Comparison of ENCODE assay signal across 15 cellular contexts in the genomic region with DNA sequence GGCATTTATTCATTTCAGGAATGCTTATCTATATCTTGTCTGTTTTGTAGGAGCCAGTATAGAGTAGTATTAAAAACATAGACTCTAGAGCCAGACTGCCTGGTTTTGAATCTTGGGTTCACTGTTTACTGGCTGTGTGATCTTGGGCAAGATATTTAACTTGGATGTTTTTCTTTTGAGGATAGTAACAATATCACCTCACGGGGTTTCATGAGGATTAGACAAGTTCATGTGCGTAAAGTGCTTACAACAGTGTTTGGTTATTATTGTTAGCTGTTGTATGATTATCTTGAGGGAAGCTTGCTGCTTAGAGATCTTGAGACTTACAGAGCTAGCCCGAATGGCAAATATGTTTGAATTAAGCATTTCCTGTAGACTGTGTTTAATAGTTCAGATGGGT. TPM values are rescaled to one million over a fixed set of nuclear protein-coding genes. Genes with fewer than 3 reads are reported as not detected.
DNase-seq lines count a peak whose midpoint lies in the region; ATAC-seq and TF ChIP-seq lines count a peak whose summit lies in the region.
"Had no signal": no experiment of that assay in that cellular context is flagged by ENCODE, and none has a peak within 500 bp of the region (broad histone marks: within the 10 kb centered on the region; RNA-seq: fewer than 3 reads in every experiment).

No MANE protein-coding gene starts in this region.

- peaks cover 84% of the 10 kb centered on the region for H3K79me2 ChIP-seq in osteoblast (ENCODE audit: insufficient read depth, low read length)

- H3K36me3 ChIP-seq in CD4-positive, CD25-positive, alpha-beta regulatory T cell (ENCODE audit: control insufficient read depth, insufficient read depth, low read length): peaks cover 43% of the 10 kb centered on the region
- H3K36me3 ChIP-seq in CD8-positive, alpha-beta memory T cell (ENCODE audit: insufficient read depth, low read length): peaks cover 24% of the 10 kb centered on the region
- peaks cover 22% of the 10 kb centered on the region for H3K36me3 ChIP-seq in osteoblast (ENCODE audit: insufficient read depth, low read length)

- DNase-seq in CD4-positive, CD25-positive, alpha-beta regulatory T cell: no peak
- no peak for DNase-seq in CD8-positive, alpha-beta memory T cell
- no peak for DNase-seq in activated T-helper 2 cell treated with anti-CD3 and anti-CD28 coated beads, Interferon-gamma antibody, Interleukin-2, Interleukin-4, amounts not matched to agents 10 μg/mL and 5 μg/mL and 100 μg/mL, durations not matched to agents 14 hours and 24 hours and 36 hours (ENCODE audit: low spot score)
- no peak for DNase-seq in naive B cell
- DNase-seq in EL: no peak
- no peak for DNase-seq in nucleus accumbens (lab: John Stamatoyannopoulos, UW)
- no peak for DNase-seq in osteoblast (ENCODE audit: insufficient read length, low spot score, missing footprints)
- DNase-seq: activated CD4-positive, alpha-beta T cell treated with anti-CD3 and anti-CD28 coated beads, Interleukin-2, amount 50 U/mL, for 4 hours; aorta; COR-L47; effector memory CD4-positive, alpha-beta T cell; left ventricle myocardium superior; MG63; right lobe of liver; thyroid gland had no signal

- no peak for ATAC-seq in CD4-positive, CD25-positive, alpha-beta regulatory T cell (ENCODE audit: low read depth in 2 of 2)
- no peak for ATAC-seq in naive B cell (ENCODE audit: low read depth in 2 of 2)
- ATAC-seq: left ventricle myocardium superior, right lobe of liver had no signal

- no peak overlapping the region for H3K4me3 ChIP-seq in CD4-positive, CD25-positive, alpha-beta regulatory T cell (ENCODE audit: low read depth, low read length)
- no peak overlapping the region for H3K4me3 ChIP-seq in CD8-positive, alpha-beta memory T cell (ENCODE audit: low read length)
- no peak overlapping the region for H3K4me3 ChIP-seq in osteoblast (ENCODE audit: insufficient read depth, low read length)
- H3K4me3 ChIP-seq: MG63, right lobe of liver, thyroid gland had no signal

- H3K27ac Mint-ChIP-seq in CD4-positive, CD25-positive, alpha-beta regulatory T cell: peak overlapping the region; percentile 23 to 88 (median 56)
- peak overlapping the region; percentile 28 to 94 (median 80) for H3K27ac Mint-ChIP-seq in CD8-positive, alpha-beta memory T cell
- peak overlapping the region; percentile 67 for H3K27ac Mint-ChIP-seq in activated T-helper 2 cell treated with anti-CD3 and anti-CD28 coated beads, Interferon-gamma antibody, Interleukin-2, Interleukin-4, amounts not matched to agents 10 μg/mL and 5 μg/mL and 100 μg/mL, durations not matched to agents 14 hours and 24 hours and 36 hours
- peak overlapping the region in 4 of 6 donors; percentile 22 to 90 (median 40) for H3K27ac Mint-ChIP-seq in naive B cell

- CTCF ChIA-PET in CD8-positive, alpha-beta memory T cell (lab: Charles Lee): no interaction called here

- no peak for TF ChIP-seq CTCF in osteoblast (IDR thresholded peaks at IDR 0.05; ENCODE audit: extremely low read depth, low read depth, low read length)

- no peaks in the 10 kb centered on the region for H3K9me3 ChIP-seq in CD4-positive, CD25-positive, alpha-beta regulatory T cell (ENCODE audit: control insufficient read depth in 2 of 2, low read length in 2 of 2)
- H3K9me3 ChIP-seq in CD8-positive, alpha-beta memory T cell (ENCODE audit: low read length): no peaks in the 10 kb centered on the region
- no peaks in the 10 kb centered on the region for H3K9me3 ChIP-seq in osteoblast (ENCODE audit: low read depth, low read length)
- H3K9me3 ChIP-seq: MG63, right lobe of liver, thyroid gland had no signal

- H3K27ac ChIP-seq in CD4-positive, CD25-positive, alpha-beta regulatory T cell (ENCODE audit: insufficient read depth, low read length, poor library complexity, severe bottlenecking): peak overlapping the region; percentile 68
- H3K27ac ChIP-seq in CD8-positive, alpha-beta memory T cell (ENCODE audit: low read depth, low read length): no peak overlapping the region
- no peak overlapping the region for H3K27ac ChIP-seq in osteoblast (ENCODE audit: low read depth, low read length)
- H3K27ac ChIP-seq: right lobe of liver, thyroid gland had no signal

- H3K9me3 Mint-ChIP-seq in CD4-positive, CD25-positive, alpha-beta regulatory T cell: no peaks in the 10 kb centered on the region
- H3K9me3 Mint-ChIP-seq in CD8-positive, alpha-beta memory T cell: no peaks in the 10 kb centered on the region
- H3K9me3 Mint-ChIP-seq in activated T-helper 2 cell treated with anti-CD3 and anti-CD28 coated beads, Interferon-gamma antibody, Interleukin-2, Interleukin-4, amounts not matched to agents 10 μg/mL and 5 μg/mL and 100 μg/mL, durations not matched to agents 14 hours and 24 hours and 36 hours: no peaks in the 10 kb centered on the region
- H3K9me3 Mint-ChIP-seq in naive B cell: no peaks in the 10 kb centered on the region

- H3K4me3 Mint-ChIP-seq in CD4-positive, CD25-positive, alpha-beta regulatory T cell: peak overlapping the region in 1 of 4 donors; percentile 3
- H3K4me3 Mint-ChIP-seq in CD8-positive, alpha-beta memory T cell: no peak overlapping the region
- H3K4me3 Mint-ChIP-seq in activated T-helper 2 cell treated with anti-CD3 and anti-CD28 coated beads, Interferon-gamma antibody, Interleukin-2, Interleukin-4, amounts not matched to agents 10 μg/mL and 5 μg/mL and 100 μg/mL, durations not matched to agents 14 hours and 24 hours and 36 hours (ENCODE audit: low read depth): no peak overlapping the region
- no peak overlapping the region for H3K4me3 Mint-ChIP-seq in naive B cell

- POLR2A ChIA-PET in CD8-positive, alpha-beta memory T cell (lab: Charles Lee): no interaction called here

- H3K4me2 ChIP-seq in osteoblast (ENCODE audit: insufficient read depth, low read length): no peak overlapping the region

- intact Hi-C loops in activated T-helper 2 cell treated with anti-CD3 and anti-CD28 coated beads, Interferon-gamma antibody, Interleukin-2, Interleukin-4, amounts not matched to agents 10 μg/mL and 5 μg/mL and 100 μg/mL, durations not matched to agents 14 hours and 24 hours and 36 hours (cut with micrococcal nuclease): no loop called here

- no peaks in the 10 kb centered on the region for H3K27me3 Mint-ChIP-seq in CD4-positive, CD25-positive, alpha-beta regulatory T cell
- H3K27me3 Mint-ChIP-seq in CD8-positive, alpha-beta memory T cell: no peaks in the 10 kb centered on the region
- no peaks in the 10 kb centered on the region for H3K27me3 Mint-ChIP-seq in activated T-helper 2 cell treated with anti-CD3 and anti-CD28 coated beads, Interferon-gamma antibody, Interleukin-2, Interleukin-4, amounts not matched to agents 10 μg/mL and 5 μg/mL and 100 μg/mL, durations not matched to agents 14 hours and 24 hours and 36 hours (ENCODE audit: low read depth)
- no peaks in the 10 kb centered on the region for H3K27me3 Mint-ChIP-seq in naive B cell

- peaks cover 30 to 92% (median 64%) of the 10 kb centered on the region in 4 donors for H3K4me1 Mint-ChIP-seq in CD4-positive, CD25-positive, alpha-beta regulatory T cell
- H3K4me1 Mint-ChIP-seq in CD8-positive, alpha-beta memory T cell: peaks cover 69 to 93% (median 91%) of the 10 kb centered on the region in 3 donors
- H3K4me1 Mint-ChIP-seq in activated T-helper 2 cell treated with anti-CD3 and anti-CD28 coated beads, Interferon-gamma antibody, Interleukin-2, Interleukin-4, amounts not matched to agents 10 μg/mL and 5 μg/mL and 100 μg/mL, durations not matched to agents 14 hours and 24 hours and 36 hours (ENCODE audit: low read depth): peaks cover 55% of the 10 kb centered on the region
- peaks cover 59 to 68% (median 61%) of the 10 kb centered on the region in 3 donors for H3K4me1 Mint-ChIP-seq in naive B cell

- H3K4me1 ChIP-seq in CD4-positive, CD25-positive, alpha-beta regulatory T cell (ENCODE audit: control insufficient read depth, insufficient read depth, low read length, poor library complexity, severe bottlenecking): peaks cover 52% of the 10 kb centered on the region
- peaks cover 55% of the 10 kb centered on the region for H3K4me1 ChIP-seq in CD8-positive, alpha-beta memory T cell (ENCODE audit: insufficient read depth, low read length)
- H3K4me1 ChIP-seq in osteoblast (ENCODE audit: insufficient read depth, low read length): peaks cover 3% of the 10 kb centered on the region
- H3K4me1 ChIP-seq: right lobe of liver had no signal

- H3K27me3 ChIP-seq in CD4-positive, CD25-positive, alpha-beta regulatory T cell (ENCODE audit: control insufficient read depth, insufficient read depth, low read length): no peaks in the 10 kb centered on the region
- no peaks in the 10 kb centered on the region for H3K27me3 ChIP-seq in CD8-positive, alpha-beta memory T cell (ENCODE audit: insufficient read depth, low read length, poor library complexity, severe bottlenecking)
- no peaks in the 10 kb centered on the region for H3K27me3 ChIP-seq in osteoblast (ENCODE audit: insufficient read depth, low read length)
- H3K27me3 ChIP-seq: MG63, right lobe of liver, thyroid gland had no signal

- H2AFZ ChIP-seq in osteoblast (ENCODE audit: low read length): no peak overlapping the region

- H4K20me1 ChIP-seq in osteoblast (ENCODE audit: insufficient read depth, low read length): peaks cover 57% of the 10 kb centered on the region

- peaks cover 26% of the 10 kb centered on the region for H3K36me3 Mint-ChIP-seq in CD4-positive, CD25-positive, alpha-beta regulatory T cell
- H3K36me3 Mint-ChIP-seq in CD8-positive, alpha-beta memory T cell: peaks cover 0 to 60% (median 8%) of the 10 kb centered on the region in 3 donors
- H3K36me3 Mint-ChIP-seq in activated T-helper 2 cell treated with anti-CD3 and anti-CD28 coated beads, Interferon-gamma antibody, Interleukin-2, Interleukin-4, amounts not matched to agents 10 μg/mL and 5 μg/mL and 100 μg/mL, durations not matched to agents 14 hours and 24 hours and 36 hours (ENCODE audit: low read depth): peaks cover 83% of the 10 kb centered on the region
- H3K36me3 Mint-ChIP-seq in naive B cell: peaks cover 0 to 8% of the 10 kb centered on the region in 2 donors

RNA-seq across cellular contexts. Expression of a gene that starts 40.2 kb away (rescaled TPM):
- not detected for total RNA-seq in CD4-positive, CD25-positive, alpha-beta regulatory T cell
- under 1 TPM in 2 of 4 donors, not detected in 2; 0.06 to 0.13 TPM for polyA plus RNA-seq in CD4-positive, CD25-positive, alpha-beta regulatory T cell
- total RNA-seq in CD8-positive, alpha-beta memory T cell: not detected
- polyA plus RNA-seq in CD8-positive, alpha-beta memory T cell: 0.08 TPM
- not detected in 2 replicates for total RNA-seq in activated T-helper 2 cell treated with anti-CD3 and anti-CD28 coated beads, Interferon-gamma antibody, Interleukin-2, Interleukin-4, amounts not matched to agents 10 μg/mL and 5 μg/mL and 100 μg/mL, durations not matched to agents 14 hours and 24 hours and 36 hours
- polyA plus RNA-seq in naive B cell (ENCODE audit: low read depth in 6 of 6): under 1 TPM in 1 of 6 donors, not detected in 5; 0.32 TPM
- total RNA-seq in osteoblast: under 0.01 TPM in 1 of 2 replicates, not detected in the other
- total RNA-seq: aorta had no signal
- polyA plus RNA-seq: aorta had no signal

RNA-seq across cellular contexts. Expression of a gene that starts 50.2 kb away (rescaled TPM):
- 376 TPM for total RNA-seq in CD4-positive, CD25-positive, alpha-beta regulatory T cell
- 100 to 1,000 TPM; 290 to 513 (median 434) TPM for polyA plus RNA-seq in CD4-positive, CD25-positive, alpha-beta regulatory T cell
- 100 to 1,000 TPM; 317 to 347 TPM for total RNA-seq in CD8-positive, alpha-beta memory T cell
- polyA plus RNA-seq in CD8-positive, alpha-beta memory T cell: 294 TPM
- total RNA-seq in activated T-helper 2 cell treated with anti-CD3 and anti-CD28 coated beads, Interferon-gamma antibody, Interleukin-2, Interleukin-4, amounts not matched to agents 10 μg/mL and 5 μg/mL and 100 μg/mL, durations not matched to agents 14 hours and 24 hours and 36 hours: 342 and 350 TPM in 2 replicates
- polyA plus RNA-seq in naive B cell (ENCODE audit: low read depth in 6 of 6): 100 to 1,000 TPM; 165 to 491 (median 378) TPM
- 432 and 433 TPM in 2 replicates for total RNA-seq in osteoblast
